Comparison of ENCODE assay signal across 8 cellular contexts in the genomic region with DNA sequence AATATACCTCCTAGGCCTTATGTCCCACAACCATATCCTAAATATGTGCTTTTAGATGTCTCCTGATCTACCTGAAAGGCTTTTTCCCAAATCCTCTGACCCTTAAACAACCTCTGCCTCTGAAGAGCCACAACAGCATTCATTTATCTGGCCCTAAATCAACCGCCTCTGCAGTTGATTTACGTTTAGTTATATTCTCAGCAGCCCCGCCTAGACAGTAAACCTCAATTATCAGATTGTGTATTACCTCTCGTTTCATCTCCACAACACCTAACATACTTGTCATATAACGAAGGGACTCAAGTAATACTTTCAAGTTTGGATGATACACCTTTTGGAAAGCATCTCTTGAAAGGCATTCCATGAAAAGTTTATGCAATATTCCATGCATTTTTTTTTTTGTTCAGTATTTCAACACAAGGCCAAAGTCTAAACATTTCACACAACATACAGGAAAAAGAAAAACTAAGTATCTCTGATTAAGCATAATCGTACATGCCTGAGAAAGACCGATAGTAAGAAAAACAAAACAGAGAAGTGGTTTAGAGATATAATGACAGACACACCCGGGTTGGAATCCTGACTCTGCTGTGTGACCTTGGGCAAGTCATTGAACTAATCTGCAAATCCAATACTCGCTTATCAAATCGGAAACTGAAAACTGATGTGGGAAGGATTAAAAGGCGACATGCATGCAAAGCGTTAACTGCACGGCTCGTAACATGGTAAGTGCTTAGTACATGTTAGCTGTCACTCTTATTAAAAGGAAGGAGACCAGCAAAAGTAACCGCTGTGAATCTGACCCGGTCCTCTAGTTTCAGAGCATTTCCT. TPM values are rescaled to one million over a fixed set of nuclear protein-coding genes. Genes with fewer than 3 reads are reported as not detected.
A peak's percentile ranks its signal among the peaks of the same experiment; 100 is the strongest.
DNase-seq lines count a peak whose midpoint lies in the region; ATAC-seq and TF ChIP-seq lines count a peak whose summit lies in the region.

No MANE protein-coding gene starts in this region.

- TF ChIP-seq POLR2A in esophagus squamous epithelium (IDR thresholded peaks at IDR 0.05): no peak

- peaks cover 42% of the 10 kb centered on the region for H3K4me1 Mint-ChIP-seq in activated CD4-positive, alpha-beta T cell treated with anti-CD3 and anti-CD28 coated beads, Interleukin-2, amount 10 ng/mL, durations not matched to agents 24 days and 14 days

- H3K9me3 ChIP-seq in OCI-LY7 (ENCODE audit: low read length) (no peaks in the 10 kb centered on the region), esophagus squamous epithelium (no peaks in the 10 kb centered on the region)

- peaks cover 31% of the 10 kb centered on the region for H3K79me2 ChIP-seq in OCI-LY7 (ENCODE audit: insufficient read depth, low read depth, low read length)

- peak overlapping the region; percentile 97 for H3K4me3 Mint-ChIP-seq in activated CD4-positive, alpha-beta T cell treated with anti-CD3 and anti-CD28 coated beads, Interleukin-2, amount 10 ng/mL, durations not matched to agents 24 days and 14 days

- H3K27ac Mint-ChIP-seq in activated CD4-positive, alpha-beta T cell treated with anti-CD3 and anti-CD28 coated beads, Interleukin-2, amount 10 ng/mL, durations not matched to agents 24 days and 14 days: peak overlapping the region; percentile 89

- no peak overlapping the region for H3K27ac ChIP-seq in OCI-LY7 (ENCODE audit: low read depth, low read length, poor library complexity, severe bottlenecking)
- H3K27ac ChIP-seq in esophagus squamous epithelium: peak overlapping the region; percentile 80 to 91 (median 87)

- no peak for ATAC-seq in GM18520 (IDR thresholded peaks at IDR 0.05; ENCODE audit: unreplicated experiment)

- peak overlapping the region; percentile 98 for H2AFZ ChIP-seq in OCI-LY7 (ENCODE audit: low read length)

- no peaks in the 10 kb centered on the region for H3K9me2 ChIP-seq in OCI-LY7 (ENCODE audit: insufficient read depth, low read length)

- peaks cover 6% of the 10 kb centered on the region for H3K27me3 Mint-ChIP-seq in activated CD4-positive, alpha-beta T cell treated with anti-CD3 and anti-CD28 coated beads, Interleukin-2, amount 10 ng/mL, durations not matched to agents 24 days and 14 days

- H3K9me3 Mint-ChIP-seq in activated CD4-positive, alpha-beta T cell treated with anti-CD3 and anti-CD28 coated beads, Interleukin-2, amount 10 ng/mL, durations not matched to agents 24 days and 14 days: no peaks in the 10 kb centered on the region

- H3K4me2 ChIP-seq in OCI-LY7 (ENCODE audit: low read length): peak overlapping the region; percentile 83

- H3K4me3 ChIP-seq in OCI-LY7 (ENCODE audit: low read depth, low read length, poor library complexity, severe bottlenecking) (peak overlapping the region; percentile 89), esophagus squamous epithelium (peak overlapping the region; percentile 74 to 100 (median 90))

- WGBS in esophagus squamous epithelium, 2 donors: 18 to 22% methylated on average over 15 to 16 of the region's 16 CpGs

- intact Hi-C loops in activated CD4-positive, alpha-beta T cell treated with anti-CD3 and anti-CD28 coated beads, Interleukin-2, amount 10 ng/mL, durations not matched to agents 24 days and 14 days (cut with micrococcal nuclease): loop anchor here (1.0 to 5.0 kb wide), 4 partner anchors 7 to 1315 kb away; a partner anchor contains a TSS
- intact Hi-C loops in OCI-LY7 (cut with micrococcal nuclease; ENCODE audit: unreplicated experiment): loop anchor here (5.0 kb wide), 1 partner anchor 91 kb away; no protein-coding TSS in a partner anchor
- intact Hi-C loops in esophagus squamous epithelium (cut with DNase I): no loop called here

- peaks cover 27% of the 10 kb centered on the region for H3K36me3 Mint-ChIP-seq in activated CD4-positive, alpha-beta T cell treated with anti-CD3 and anti-CD28 coated beads, Interleukin-2, amount 10 ng/mL, durations not matched to agents 24 days and 14 days (ENCODE audit: low read depth)

- H4K20me1 ChIP-seq in OCI-LY7 (ENCODE audit: insufficient read depth, low read length): peaks cover 9% of the 10 kb centered on the region; the same call in 1 of the 2 replicates

- BruUV-seq in OCI-LY7 (replicated peaks; lab: Mats Ljungman, UMichigan): TSS peak; percentile 74

- POLR2A ChIA-PET in OCI-LY7 (lab: Charles Lee): interaction anchor here (0.6 to 1.1 kb wide), 4 partner anchors 9 to 80 kb away, joined by 3 to 5 read pairs (median 4); no protein-coding TSS in a partner anchor

- H3K36me3 ChIP-seq in OCI-LY7 (ENCODE audit: insufficient read depth, low read length) (peaks cover 13% of the 10 kb centered on the region), esophagus squamous epithelium (peaks cover 0 to 22% (median 6%) of the 10 kb centered on the region in 3 donors)

- CTCF ChIA-PET in OCI-LY7 (lab: Charles Lee; ENCODE audit: unreplicated experiment): no interaction called here

- TF ChIP-seq CTCF in OCI-LY7 (conservative IDR thresholded peaks at IDR 0.05; ENCODE audit: low read length): no peak
- no peak for TF ChIP-seq CTCF in esophagus squamous epithelium (IDR thresholded peaks at IDR 0.05)

- no peak for DNase-seq in activated CD4-positive, alpha-beta T cell treated with anti-CD3 and anti-CD28 coated beads, Interleukin-2, amount 10 ng/mL, durations not matched to agents 24 days and 14 days
- DNase-seq in activated CD4-positive, alpha-beta T cell treated with anti-CD3 and anti-CD28 coated beads for 4 hours: no peak
- DNase-seq in OCI-LY7 (ENCODE audit: low spot score): no peak
- no peak for DNase-seq in esophagus squamous epithelium (lab: John Stamatoyannopoulos, UW)
- peak; percentile 17 for DNase-seq in retina
- no peak for DNase-seq in activated CD4-positive, CD25-positive, alpha-beta regulatory T cell treated with anti-CD3 and anti-CD28 coated beads, Interleukin-2, amount 50 U/mL, for 72 hours
- DNase-seq in NCI-H82 treated with DMSO at 0.1 percent for 48 hours (lab: John Stamatoyannopoulos, UW; ENCODE audit: unreplicated experiment): no peak

- H3K4me1 ChIP-seq in OCI-LY7 (ENCODE audit: insufficient read depth, low read length, poor library complexity, severe bottlenecking): peaks cover 19% of the 10 kb centered on the region
- peaks cover 7 to 45% (median 17%) of the 10 kb centered on the region in 3 donors for H3K4me1 ChIP-seq in esophagus squamous epithelium

- H3K27me3 ChIP-seq in esophagus squamous epithelium: no peaks in the 10 kb centered on the region

RNA-seq across cellular contexts. Expression of a gene that starts 0.8 kb away (rescaled TPM):
- total RNA-seq in activated CD4-positive, alpha-beta T cell treated with anti-CD3 and anti-CD28 coated beads, Interleukin-2, amount 10 ng/mL, durations not matched to agents 24 days and 14 days: 37.0 and 40.0 TPM in 2 replicates
- total RNA-seq in OCI-LY7 (2014; rRNA removed; shearing (Covaris generic)): 21.5 and 23.5 TPM in 2 replicates
- 32.5 and 33.2 TPM in 2 replicates for total RNA-seq in OCI-LY7 (2022)
- total RNA-seq in esophagus squamous epithelium: 100 to 1,000 TPM in 1 of 4 donors, 10 to 100 TPM in 3; 13.3 to 118 (median 44.6) TPM

RNA-seq across cellular contexts. Expression of a gene that starts 52.0 kb away (rescaled TPM):
- 55.7 and 62.4 TPM in 2 replicates for total RNA-seq in activated CD4-positive, alpha-beta T cell treated with anti-CD3 and anti-CD28 coated beads, Interleukin-2, amount 10 ng/mL, durations not matched to agents 24 days and 14 days
- 46.5 and 64.4 TPM in 2 replicates for total RNA-seq in OCI-LY7 (2014; rRNA removed; shearing (Covaris generic))
- total RNA-seq in OCI-LY7 (2022): 50.2 and 58.6 TPM in 2 replicates
- total RNA-seq in esophagus squamous epithelium: 10 to 100 TPM; 10.3 to 20.8 (median 17.0) TPM
